ENCODE assay signal across 35 cellular contexts in the genomic region with DNA sequence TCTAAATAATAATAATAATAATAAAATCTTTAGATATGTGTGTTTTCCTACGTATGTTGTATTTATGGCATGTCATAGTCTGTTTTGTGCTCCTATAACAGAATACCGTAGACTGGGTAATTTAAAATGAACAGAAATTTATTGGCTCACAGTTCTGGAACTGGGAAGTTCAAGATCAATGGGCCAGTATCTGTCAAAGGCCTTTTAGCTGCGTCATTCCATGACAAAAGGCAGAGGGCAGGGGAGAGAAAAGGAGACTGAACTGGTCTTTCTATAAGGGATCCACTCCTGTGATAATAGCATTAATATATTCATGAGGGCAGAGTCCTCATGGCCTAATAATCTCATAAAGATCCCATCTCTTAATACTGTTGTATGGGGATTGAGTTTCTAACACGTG.
"Had no signal": no experiment of that assay in that cellular context is flagged by ENCODE, and none has a peak within 500 bp of the region (broad histone marks: within the 10 kb centered on the region; RNA-seq: fewer than 3 reads in every experiment).

No MANE protein-coding gene starts in this region.

- H3K4me1 ChIP-seq: breast epithelium, colonic mucosa, foreskin keratinocyte, gastrocnemius medialis had no signal

- H3K27me3 ChIP-seq: ascending aorta, breast epithelium, cardiac muscle cell, colonic mucosa, foreskin keratinocyte, gastrocnemius medialis, heart left ventricle had no signal

- H3K4me1 Mint-ChIP-seq: activated naive CD4-positive, alpha-beta T cell treated with anti-CD3 and anti-CD28 coated beads, Interleukin-2, amount 50 U/mL, for 24 hours; brain had no signal

- H3K9me3 ChIP-seq: ascending aorta, colonic mucosa, gastrocnemius medialis had no signal

- H3K27me3 Mint-ChIP-seq: activated naive CD4-positive, alpha-beta T cell treated with anti-CD3 and anti-CD28 coated beads, Interleukin-2, amount 50 U/mL, for 24 hours had no signal

- DNase-seq: activated CD4-positive, alpha-beta memory T cell treated with anti-CD3 and anti-CD28 coated beads for 36 hours; activated CD4-positive, alpha-beta T cell treated with anti-CD3 and anti-CD28 coated beads for 36 hours; activated CD4-positive, alpha-beta T cell treated with anti-CD3 and anti-CD28 coated beads, Interleukin-2, amount 10 ng/mL, durations not matched to agents 24 days and 14 days; activated CD4-positive, CD25-positive, alpha-beta regulatory T cell; activated CD4-positive, CD25-positive, alpha-beta regulatory T cell treated with anti-CD3 and anti-CD28 coated beads, Interleukin-2, amount 50 U/mL, for 72 hours; activated CD8-positive, alpha-beta memory T cell treated with anti-CD3 and anti-CD28 coated beads, Interleukin-2, amount 10 ng/mL, durations not matched to agents 7 days and 5 days; activated CD8-positive, alpha-beta memory T cell treated with anti-CD3 and anti-CD28 coated beads, Interleukin-2, amount 50 U/mL, for 4 hours; activated CD8-positive, alpha-beta T cell treated with anti-CD3 and anti-CD28 coated beads, Interleukin-2, amount 10 ng/mL, durations not matched to agents 7 days and 5 days; activated effector memory CD4-positive, alpha-beta T cell treated with anti-CD3 and anti-CD28 coated beads, Interleukin-2, amount 50 U/mL, for 16 hours; activated naive CD4-positive, alpha-beta T cell treated with anti-CD3 and anti-CD28 coated beads for 36 hours; activated naive CD8-positive, alpha-beta T cell treated with anti-CD3 and anti-CD28 coated beads for 36 hours; activated T-cell treated with anti-CD3 and anti-CD28 coated beads, Interleukin-2, amount 50 U/mL, for 1 hour; activated T-cell treated with anti-CD3 and anti-CD28 coated beads, Interleukin-2, amount 50 U/mL, for 48 hours; central memory CD4-positive, alpha-beta T cell; cerebellar nuclear complex; colonic mucosa; effector CD8-positive, alpha-beta T cell; foreskin keratinocyte; gastrocnemius medialis; glutamatergic neuron; heart left ventricle; hypothalamus; T1000; WERI-Rb-1 had no signal

- H3K4me3 Mint-ChIP-seq: activated CD4-positive, alpha-beta memory T cell treated with anti-CD3 and anti-CD28 coated beads for 36 hours; activated CD4-positive, alpha-beta T cell treated with anti-CD3 and anti-CD28 coated beads for 36 hours; activated CD4-positive, alpha-beta T cell treated with anti-CD3 and anti-CD28 coated beads, Interleukin-2, amount 10 ng/mL, durations not matched to agents 24 days and 14 days; activated CD8-positive, alpha-beta memory T cell treated with anti-CD3 and anti-CD28 coated beads, Interleukin-2, amount 10 ng/mL, durations not matched to agents 7 days and 5 days; activated CD8-positive, alpha-beta T cell treated with anti-CD3 and anti-CD28 coated beads, Interleukin-2, amount 10 ng/mL, durations not matched to agents 7 days and 5 days; activated naive CD4-positive, alpha-beta T cell treated with anti-CD3 and anti-CD28 coated beads for 36 hours; activated naive CD4-positive, alpha-beta T cell treated with anti-CD3 and anti-CD28 coated beads, Interleukin-2, amount 50 U/mL, for 24 hours; activated naive CD8-positive, alpha-beta T cell treated with anti-CD3 and anti-CD28 coated beads for 36 hours; activated T-helper 1 cell treated with anti-CD3 and anti-CD28 coated beads, Interleukin-12 subunit alpha, Interleukin-12 subunit beta, Interleukin-2, Interleukin-4 antibody, amounts not matched to agents 30 ng/mL and 10 ng/mL and 1 ng/mL, durations not matched to agents 14 hours and 24 hours and 36 hours; brain; T-helper 2 cell treated with Interferon-gamma antibody and Interleukin-4, amounts not matched to agents 5 μg/mL and 100 μg/mL, for 36 hours had no signal

- H3K27ac ChIP-seq: ascending aorta, breast epithelium, cardiac muscle cell, colonic mucosa, foreskin keratinocyte, gastrocnemius medialis, heart left ventricle, WERI-Rb-1 had no signal

- H3K27ac Mint-ChIP-seq: activated CD4-positive, alpha-beta memory T cell treated with anti-CD3 and anti-CD28 coated beads for 36 hours; activated CD4-positive, alpha-beta T cell treated with anti-CD3 and anti-CD28 coated beads for 36 hours; activated CD4-positive, alpha-beta T cell treated with anti-CD3 and anti-CD28 coated beads, Interleukin-2, amount 10 ng/mL, durations not matched to agents 24 days and 14 days; activated CD8-positive, alpha-beta memory T cell treated with anti-CD3 and anti-CD28 coated beads, Interleukin-2, amount 10 ng/mL, durations not matched to agents 7 days and 5 days; activated CD8-positive, alpha-beta T cell treated with anti-CD3 and anti-CD28 coated beads, Interleukin-2, amount 10 ng/mL, durations not matched to agents 7 days and 5 days; activated naive CD4-positive, alpha-beta T cell treated with anti-CD3 and anti-CD28 coated beads for 36 hours; activated naive CD4-positive, alpha-beta T cell treated with anti-CD3 and anti-CD28 coated beads, Interleukin-2, amount 50 U/mL, for 24 hours; activated naive CD8-positive, alpha-beta T cell treated with anti-CD3 and anti-CD28 coated beads for 36 hours; activated T-helper 1 cell treated with anti-CD3 and anti-CD28 coated beads, Interleukin-12 subunit alpha, Interleukin-12 subunit beta, Interleukin-2, Interleukin-4 antibody, amounts not matched to agents 30 ng/mL and 10 ng/mL and 1 ng/mL, durations not matched to agents 14 hours and 24 hours and 36 hours; activated T-helper 2 cell treated with anti-CD3 and anti-CD28 coated beads, Interferon-gamma antibody, Interleukin-2, Interleukin-4, amounts not matched to agents 10 μg/mL and 5 μg/mL and 100 μg/mL, durations not matched to agents 14 hours and 24 hours and 36 hours; T-helper 2 cell treated with Interferon-gamma antibody and Interleukin-4, amounts not matched to agents 5 μg/mL and 100 μg/mL, for 36 hours had no signal

- H3K4me3 ChIP-seq: ascending aorta, breast epithelium, cardiac muscle cell, colonic mucosa, gastrocnemius medialis, heart left ventricle had no signal

- H3K36me3 Mint-ChIP-seq: activated CD4-positive, alpha-beta memory T cell treated with anti-CD3 and anti-CD28 coated beads for 36 hours; activated CD8-positive, alpha-beta memory T cell treated with anti-CD3 and anti-CD28 coated beads, Interleukin-2, amount 10 ng/mL, durations not matched to agents 7 days and 5 days; brain had no signal

- ATAC-seq: activated CD4-positive, alpha-beta T cell treated with anti-CD3 and anti-CD28 coated beads for 36 hours; activated CD8-positive, alpha-beta memory T cell treated with anti-CD3 and anti-CD28 coated beads, Interleukin-2, amount 10 ng/mL, durations not matched to agents 7 days and 5 days; activated CD8-positive, alpha-beta T cell treated with anti-CD3 and anti-CD28 coated beads, Interleukin-2, amount 10 ng/mL, durations not matched to agents 7 days and 5 days; esophagus mucosa; foreskin keratinocyte; gastrocnemius medialis; heart left ventricle had no signal

- FAIRE-seq: endometrium, endothelial cell of umbilical vein had no signal

- H3K36me3 ChIP-seq: ascending aorta, breast epithelium, cardiac muscle cell, colonic mucosa, gastrocnemius medialis, heart left ventricle, WERI-Rb-1 had no signal

- H3K9me3 Mint-ChIP-seq: activated CD4-positive, alpha-beta memory T cell treated with anti-CD3 and anti-CD28 coated beads for 36 hours; activated naive CD4-positive, alpha-beta T cell treated with anti-CD3 and anti-CD28 coated beads for 36 hours; activated naive CD4-positive, alpha-beta T cell treated with anti-CD3 and anti-CD28 coated beads, Interleukin-2, amount 50 U/mL, for 24 hours had no signal
